ENCODE assay signal across 18 cellular contexts in the genomic region with DNA sequence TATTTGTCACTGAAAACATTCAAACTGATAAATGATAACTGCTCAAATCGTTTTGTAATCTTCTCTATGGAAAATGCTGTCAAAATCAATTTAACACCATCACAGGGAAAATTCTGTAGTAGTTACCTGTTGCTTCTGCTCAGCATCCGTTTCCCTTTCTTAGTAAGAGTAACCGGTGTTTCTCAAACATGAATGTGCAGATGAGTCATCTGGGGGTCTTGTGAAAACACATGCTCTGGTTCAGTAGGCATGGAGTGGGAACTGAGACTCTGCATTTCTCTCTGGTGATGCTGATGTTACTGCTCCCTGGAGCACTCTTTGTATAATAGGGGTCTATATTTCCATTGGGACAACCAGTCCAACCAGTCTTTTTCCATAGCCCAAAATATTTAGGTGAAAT.
A peak's percentile ranks its signal among the peaks of the same experiment; 100 is the strongest.
DNase-seq lines count a peak whose midpoint lies in the region; ATAC-seq, FAIRE-seq and TF ChIP-seq lines count a peak whose summit lies in the region.
"Had no signal": no experiment of that assay in that cellular context is flagged by ENCODE, and none has a peak within 500 bp of the region (broad histone marks: within the 10 kb centered on the region; RNA-seq: fewer than 3 reads in every experiment).

No MANE protein-coding gene starts in this region.

- DNase-seq in GM12892 (ENCODE audit: insufficient read length) = peak; percentile 10
- no peak for DNase-seq in activated CD8-positive, alpha-beta memory T cell treated with anti-CD3 and anti-CD28 coated beads, Interleukin-2, amount 50 U/mL, for 48 hours
- DNase-seq in stimulated activated CD4-positive, alpha-beta T cell treated with anti-CD3 and anti-CD28 coated beads, Interleukin-4, amount 100 ng/mL, for 1 hour = no peak
- DNase-seq in activated naive CD4-positive, alpha-beta T cell treated with Interleukin-2 at 50 U/mL for 16 hours = no peak
- DNase-seq: activated CD8-positive, alpha-beta memory T cell treated with anti-CD3 and anti-CD28 coated beads, Interleukin-2, amount 10 ng/mL, durations not matched to agents 7 days and 5 days; activated naive CD4-positive, alpha-beta T cell treated with anti-CD3 and anti-CD28 coated beads for 36 hours; COR-L47; left colon; NCI-H187; NCI-H748 treated with DMSO at 0.1 percent for 48 hours; posterior cingulate gyrus; T-cell had no signal

- ATAC-seq in GM19452 (IDR thresholded peaks at IDR 0.05; ENCODE audit: unreplicated experiment) (peak; percentile 73), HG02623 (IDR thresholded peaks at IDR 0.05; ENCODE audit: unreplicated experiment) (peak; percentile 80), HG03378 (IDR thresholded peaks at IDR 0.05; ENCODE audit: unreplicated experiment) (peak; percentile 66), HG02970 (IDR thresholded peaks at IDR 0.05; ENCODE audit: low FRiP score, unreplicated experiment) (no peak)
- ATAC-seq: activated CD4-positive, CD25-positive, alpha-beta regulatory T cell treated with anti-CD3 and anti-CD28 coated beads, Interleukin-2, amount 50 U/mL, for 24 hours; activated CD8-positive, alpha-beta memory T cell treated with anti-CD3 and anti-CD28 coated beads, Interleukin-2, amount 10 ng/mL, durations not matched to agents 7 days and 5 days; left colon; T-cell had no signal

- FAIRE-seq in GM12892 (lab: Jason Lieb, UNC) = peak; percentile 62
- FAIRE-seq: G401.6 had no signal

- no peak for TF ChIP-seq POLR2A in GM12892 (IDR thresholded peaks at IDR 0.05; ENCODE audit: low read depth, low read length)
